In genomic region chr15:83430436-83430835, GRCh38 we compare ENCODE assay signal across 21 cellular contexts. TPM values are rescaled to one million over a fixed set of nuclear protein-coding genes. Genes with fewer than 3 reads are reported as not detected.
DNase-seq lines count a peak whose midpoint lies in the region; ATAC-seq and TF ChIP-seq lines count a peak whose summit lies in the region.
"Had no signal": no experiment of that assay in that cellular context is flagged by ENCODE, and none has a peak within 500 bp of the region (broad histone marks: within the 10 kb centered on the region; RNA-seq: fewer than 3 reads in every experiment).

No MANE protein-coding gene starts in this region.

- H3K9me3 ChIP-seq in left ventricle myocardium inferior (replicated peaks): peaks cover 9% of the 10 kb centered on the region
- H3K9me3 ChIP-seq: A549, BE2C had no signal

- no peaks in the 10 kb centered on the region for H3K79me2 ChIP-seq in GM23338 (replicated peaks; ENCODE audit: insufficient read depth)

- peaks cover 15% of the 10 kb centered on the region for H3K4me1 Mint-ChIP-seq in GM23338

- DNase-seq in AG08395 (ENCODE audit: low spot score): peak; percentile 27
- peak; percentile 3 for DNase-seq in D341Med (ENCODE audit: low spot score)
- peak; percentile 12 for DNase-seq in MV-4-11 (lab: John Stamatoyannopoulos, UW)
- peak; percentile 12 for DNase-seq in fibroblast of mammary gland (ENCODE audit: low read depth)
- no peak for DNase-seq in GM23338 (ENCODE audit: low spot score)
- no peak for DNase-seq in left ventricle myocardium inferior
- DNase-seq: BE2C; Caco-2; CD4-positive, alpha-beta T cell; DMS153; DMS79; GF-D8; GM23248; HCEC 1CT; IMR-90 had no signal

- H3K9me3 Mint-ChIP-seq in GM23338: no peaks in the 10 kb centered on the region; the same call in 2 of the 3 replicates

- no peaks in the 10 kb centered on the region; the same call in 1 of the 2 replicates for H3K4me1 ChIP-seq in GM23338 (ENCODE audit: insufficient read depth)
- no peaks in the 10 kb centered on the region for H3K4me1 ChIP-seq in left ventricle myocardium inferior
- H3K4me1 ChIP-seq: A549, BE2C had no signal

- H3K36me3 ChIP-seq in GM23338 (ENCODE audit: insufficient read depth) (no peaks in the 10 kb centered on the region), left ventricle myocardium inferior (no peaks in the 10 kb centered on the region)
- H3K36me3 ChIP-seq: BE2C had no signal

- no peak overlapping the region for H3K27ac ChIP-seq in GM23338 (ENCODE audit: low read depth)
- no peak overlapping the region for H3K27ac ChIP-seq in left ventricle myocardium inferior (replicated peaks)
- H3K27ac ChIP-seq: 22Rv1, A549, C4-2B, GM23248 had no signal

- no peak overlapping the region for H2AFZ ChIP-seq in GM23338
- H2AFZ ChIP-seq: GM23248 had no signal

- H3K27ac Mint-ChIP-seq in GM23338: no peak overlapping the region
- H3K27ac Mint-ChIP-seq: CD4-positive, alpha-beta T cell had no signal

- no peaks in the 10 kb centered on the region for H3K36me3 Mint-ChIP-seq in GM23338 (ENCODE audit: low read depth)

- no peaks in the 10 kb centered on the region; the same call in 1 of the 2 replicates for H3K9me2 ChIP-seq in GM23338 (ENCODE audit: insufficient read depth)

- no peaks in the 10 kb centered on the region for H3K27me3 ChIP-seq in GM23338 (ENCODE audit: insufficient read depth)
- peaks cover 47% of the 10 kb centered on the region for H3K27me3 ChIP-seq in left ventricle myocardium inferior (ENCODE audit: low read depth)

- no peaks in the 10 kb centered on the region for H4K20me1 ChIP-seq in GM23338 (replicated peaks; ENCODE audit: insufficient read depth)

- H3K27me3 Mint-ChIP-seq in GM23338 (ENCODE audit: insufficient read depth, low read depth, poor library complexity): no peaks in the 10 kb centered on the region

- intact Hi-C loops in left ventricle myocardium inferior (cut with micrococcal nuclease): no loop called here

- TF ChIP-seq CTCF in fibroblast of mammary gland (conservative IDR thresholded peaks at IDR 0.05; ENCODE audit: control insufficient read depth, insufficient read depth, low read depth, low read length) (no peak), GM23338 (conservative IDR thresholded peaks at IDR 0.05; ENCODE audit: low read depth in 2 of 2) (no peak), left ventricle myocardium inferior (IDR thresholded peaks at IDR 0.05; ENCODE audit: borderline replicate concordance) (no peak)

- ATAC-seq in GM23338 (no peak), HG03095 (IDR thresholded peaks at IDR 0.05; ENCODE audit: unreplicated experiment) (no peak)
- ATAC-seq: A549, GM12878, K562 had no signal

- H3F3A ChIP-seq in GM23338 (replicated peaks; ENCODE audit: low read depth): no peaks in the 10 kb centered on the region

- no peak overlapping the region for H3K4me3 ChIP-seq in fibroblast of mammary gland (ENCODE audit: control insufficient read depth, low read depth, low read length)
- H3K4me3 ChIP-seq in GM23338: no peak overlapping the region
- no peak overlapping the region for H3K4me3 ChIP-seq in left ventricle myocardium inferior
- H3K4me3 ChIP-seq: A549, GM12878, GM23248, K562 had no signal

- no peak overlapping the region for H3K4me2 ChIP-seq in GM23338
- H3K4me2 ChIP-seq: A549 had no signal

- no peak overlapping the region for H3K4me3 Mint-ChIP-seq in GM23338
- H3K4me3 Mint-ChIP-seq: CD4-positive, alpha-beta T cell had no signal

TF ChIP-seq in GM23338, 12 proteins besides CTCF, POLR2A, EP300 and RAD21 (continues in another document):
- TF ChIP-seq NANOG (IDR thresholded peaks at IDR 0.05; ENCODE audit: borderline replicate concordance): no peak
- TF ChIP-seq POLR2AphosphoS5 (IDR thresholded peaks at IDR 0.05; ENCODE audit: low read depth): no peak
- TF ChIP-seq ZNF114 (CRISPR knock-in tag; IDR thresholded peaks at IDR 0.05): no peak
- TF ChIP-seq REST (IDR thresholded peaks at IDR 0.05; ENCODE audit: unreplicated experiment): no peak
- no peak for TF ChIP-seq ZNF331 (CRISPR knock-in tag; IDR thresholded peaks at IDR 0.05; ENCODE audit: low read depth)
- TF ChIP-seq EZH2 (IDR thresholded peaks at IDR 0.05; ENCODE audit: low read depth, unreplicated experiment): no peak
- TF ChIP-seq JUNB (IDR thresholded peaks at IDR 0.05; ENCODE audit: unreplicated experiment): no peak
- no peak for TF ChIP-seq STAT1 (IDR thresholded peaks at IDR 0.05; ENCODE audit: unreplicated experiment)

RNA-seq across cellular contexts. Expression of gene SH3GL3, which starts 16.7 kb away (rescaled TPM):
- 21.1 and 21.7 TPM in 2 replicates for total RNA-seq in GM23338 (2014; rRNA removed; shearing (Covaris generic))
- polyA plus RNA-seq in GM23338 (2016; fragmentation: Nextera tagmentation; extraction: Ambion mirVana): 15.9 and 18.8 TPM in 2 replicates
- total RNA-seq in left ventricle myocardium inferior: not detected
- total RNA-seq: Caco-2; CD4-positive, alpha-beta T cell; GM12878; GM23248; IMR-90 had no signal
- polyA plus RNA-seq: GM12878, IMR-90 had no signal

Comparison
In these comparisons a context has a peak if more than half of its experiments do, and no peak if none do; other contexts are left out.
1. DNase-seq: peak in AG08395 (single experiment), D341Med (single experiment), MV-4-11 (single experiment) and fibroblast of mammary gland (single experiment); none in GM23338 (single experiment) and left ventricle myocardium inferior (single experiment).
2. RNA of gene SH3GL3, which starts 16.7 kb away (total RNA-seq): 21.1 to 21.7 TPM in GM23338; not detected in left ventricle myocardium inferior (single experiment); every median in the first group is over 10 times any median in the second.